In genomic region chr2:71688530-71688929, GRCh38 we compare ENCODE assay signal across 14 cellular contexts.
A peak's percentile ranks its signal among the peaks of the same experiment; 100 is the strongest.
DNase-seq lines count a peak whose midpoint lies in the region; ATAC-seq and TF ChIP-seq lines count a peak whose summit lies in the region.
"Had no signal": no experiment of that assay in that cellular context is flagged by ENCODE, and none has a peak within 500 bp of the region (broad histone marks: within the 10 kb centered on the region; RNA-seq: fewer than 3 reads in every experiment).

No MANE protein-coding gene starts in this region.

- TF ChIP-seq CTCF in natural killer cell (IDR thresholded peaks at IDR 0.05): no peak
- no peak for TF ChIP-seq CTCF in upper lobe of right lung (IDR thresholded peaks at IDR 0.05)

- peak overlapping the region; percentile 18 for H3K18ac ChIP-seq in neuronal stem cell (ENCODE audit: low read length)

- no peaks in the 10 kb centered on the region for H3K36me3 ChIP-seq in neuronal stem cell (replicated peaks in 1 of 2; ENCODE audit: control insufficient read depth in 2 of 2, insufficient read depth in 2 of 2, low read length in 2 of 2)
- H3K36me3 ChIP-seq in upper lobe of right lung: no peaks in the 10 kb centered on the region
- H3K36me3 ChIP-seq: HAP-1 had no signal

- no peaks in the 10 kb centered on the region for H3K36me3 Mint-ChIP-seq in activated CD8-positive, alpha-beta memory T cell treated with anti-CD3 and anti-CD28 coated beads, Interleukin-2, amount 10 ng/mL, durations not matched to agents 7 days and 5 days
- H3K36me3 Mint-ChIP-seq in natural killer cell treated with Interleukin-12 subunit alpha and Interleukin-12 subunit beta and Interleukin-15 and Interleukin-18, amount 100 ng/mL, for 72 hours: no peaks in the 10 kb centered on the region
- no peaks in the 10 kb centered on the region for H3K36me3 Mint-ChIP-seq in natural killer cell
- no peaks in the 10 kb centered on the region for H3K36me3 Mint-ChIP-seq in activated CD4-positive, alpha-beta T cell treated with anti-CD3 and anti-CD28 coated beads, Interleukin-2, amount 10 ng/mL, durations not matched to agents 7 days and 5 days (ENCODE audit: low read depth)

- no peak overlapping the region for H2BK5ac ChIP-seq in neuronal stem cell (ENCODE audit: low read length)

- H3K4me3 ChIP-seq in neuronal stem cell (ENCODE audit: low read length in 2 of 2) (peak overlapping the region in 1 of 2 donors; percentile 18), upper lobe of right lung (no peak overlapping the region)
- H3K4me3 ChIP-seq: HAP-1 had no signal

- no peak overlapping the region for H3K4me3 Mint-ChIP-seq in activated CD8-positive, alpha-beta memory T cell treated with anti-CD3 and anti-CD28 coated beads, Interleukin-2, amount 10 ng/mL, durations not matched to agents 7 days and 5 days
- no peak overlapping the region for H3K4me3 Mint-ChIP-seq in natural killer cell treated with Interleukin-12 subunit alpha and Interleukin-12 subunit beta and Interleukin-15 and Interleukin-18, amount 100 ng/mL, for 72 hours
- no peak overlapping the region for H3K4me3 Mint-ChIP-seq in natural killer cell
- no peak overlapping the region for H3K4me3 Mint-ChIP-seq in activated CD4-positive, alpha-beta T cell treated with anti-CD3 and anti-CD28 coated beads, Interleukin-2, amount 10 ng/mL, durations not matched to agents 7 days and 5 days
- H3K4me3 Mint-ChIP-seq: CD8-positive, alpha-beta T cell had no signal

- ATAC-seq in activated CD8-positive, alpha-beta memory T cell treated with anti-CD3 and anti-CD28 coated beads, Interleukin-2, amount 10 ng/mL, durations not matched to agents 7 days and 5 days: no peak
- no peak for ATAC-seq in natural killer cell treated with Interleukin-12 subunit alpha and Interleukin-12 subunit beta and Interleukin-15 and Interleukin-18, amount 100 ng/mL, for 72 hours
- no peak for ATAC-seq in natural killer cell
- no peak for ATAC-seq in upper lobe of right lung
- ATAC-seq: CD8-positive, alpha-beta T cell had no signal

- H4K8ac ChIP-seq in neuronal stem cell (ENCODE audit: low read depth, low read length): no peak overlapping the region

- no peaks in the 10 kb centered on the region for H3K9me3 Mint-ChIP-seq in activated CD8-positive, alpha-beta memory T cell treated with anti-CD3 and anti-CD28 coated beads, Interleukin-2, amount 10 ng/mL, durations not matched to agents 7 days and 5 days (ENCODE audit: low read depth)
- H3K9me3 Mint-ChIP-seq in natural killer cell treated with Interleukin-12 subunit alpha and Interleukin-12 subunit beta and Interleukin-15 and Interleukin-18, amount 100 ng/mL, for 72 hours: no peaks in the 10 kb centered on the region
- no peaks in the 10 kb centered on the region for H3K9me3 Mint-ChIP-seq in natural killer cell
- H3K9me3 Mint-ChIP-seq in activated CD4-positive, alpha-beta T cell treated with anti-CD3 and anti-CD28 coated beads, Interleukin-2, amount 10 ng/mL, durations not matched to agents 7 days and 5 days: no peaks in the 10 kb centered on the region
- H3K9me3 Mint-ChIP-seq: CD8-positive, alpha-beta T cell had no signal

- peak overlapping the region; percentile 53 for H2BK120ac ChIP-seq in neuronal stem cell (ENCODE audit: low read depth, low read length)

- H3K4me1 ChIP-seq in neuronal stem cell (ENCODE audit: control insufficient read depth in 2 of 2, insufficient read depth in 1 of 2, low read depth in 1 of 2, low read length in 2 of 2) (peaks cover 0 to 14% of the 10 kb centered on the region in 2 donors), upper lobe of right lung (no peaks in the 10 kb centered on the region)
- H3K4me1 ChIP-seq: HAP-1 had no signal

- peak overlapping the region; percentile 69 for H2BK15ac ChIP-seq in neuronal stem cell (ENCODE audit: low read length)

- peaks cover 0 to 3% (median 0%) of the 10 kb centered on the region in 3 experiments for H3K27me3 ChIP-seq in neuronal stem cell (ENCODE audit: control insufficient read depth in 3 of 3, insufficient read depth in 3 of 3, low read depth in 1 of 3, low read length in 3 of 3)
- H3K27me3 ChIP-seq in upper lobe of right lung: no peaks in the 10 kb centered on the region

- H3K27ac ChIP-seq in neuronal stem cell (replicated peaks; ENCODE audit: low read length): no peak overlapping the region
- no peak overlapping the region for H3K27ac ChIP-seq in upper lobe of right lung
- H3K27ac ChIP-seq: 22Rv1 had no signal

- no peak overlapping the region for H2BK12ac ChIP-seq in neuronal stem cell (ENCODE audit: low read length)

- H2AK5ac ChIP-seq in neuronal stem cell (ENCODE audit: low read depth, low read length): peak overlapping the region; percentile 80

- peak overlapping the region; percentile 40 for H3K23ac ChIP-seq in neuronal stem cell (ENCODE audit: low read depth, low read length, poor library complexity)

- no peak overlapping the region for H3K14ac ChIP-seq in neuronal stem cell (ENCODE audit: low read length)

- peaks cover 0 to 3% of the 10 kb centered on the region in 2 donors for H3K9me3 ChIP-seq in neuronal stem cell (replicated peaks in 1 of 2; ENCODE audit: control insufficient read depth in 2 of 2, insufficient read depth in 1 of 2, low read depth in 1 of 2, low read length in 2 of 2)
- no peaks in the 10 kb centered on the region for H3K9me3 ChIP-seq in upper lobe of right lung
- H3K9me3 ChIP-seq: HAP-1 had no signal

- no peaks in the 10 kb centered on the region for H3K79me1 ChIP-seq in neuronal stem cell (ENCODE audit: low read depth, low read length)

- POLR2A ChIA-PET in activated CD4-positive, alpha-beta T cell treated with anti-CD3 and anti-CD28 coated beads, Interleukin-2, amount 10 ng/mL, durations not matched to agents 7 days and 5 days (lab: Charles Lee): no interaction called here

- H3K4me2 ChIP-seq in neuronal stem cell (ENCODE audit: insufficient read depth, low read length, poor library complexity, severe bottlenecking): no peak overlapping the region

- H3K27ac Mint-ChIP-seq in activated CD8-positive, alpha-beta memory T cell treated with anti-CD3 and anti-CD28 coated beads, Interleukin-2, amount 10 ng/mL, durations not matched to agents 7 days and 5 days: no peak overlapping the region
- no peak overlapping the region for H3K27ac Mint-ChIP-seq in natural killer cell treated with Interleukin-12 subunit alpha and Interleukin-12 subunit beta and Interleukin-15 and Interleukin-18, amount 100 ng/mL, for 72 hours
- H3K27ac Mint-ChIP-seq in natural killer cell: no peak overlapping the region
- no peak overlapping the region for H3K27ac Mint-ChIP-seq in activated CD4-positive, alpha-beta T cell treated with anti-CD3 and anti-CD28 coated beads, Interleukin-2, amount 10 ng/mL, durations not matched to agents 7 days and 5 days
- H3K27ac Mint-ChIP-seq: CD8-positive, alpha-beta T cell had no signal

- no peak overlapping the region for H2AFZ ChIP-seq in neuronal stem cell (ENCODE audit: low read length)

- peaks cover 2% of the 10 kb centered on the region for H3K27me3 Mint-ChIP-seq in activated CD8-positive, alpha-beta memory T cell treated with anti-CD3 and anti-CD28 coated beads, Interleukin-2, amount 10 ng/mL, durations not matched to agents 7 days and 5 days
- no peaks in the 10 kb centered on the region for H3K27me3 Mint-ChIP-seq in natural killer cell treated with Interleukin-12 subunit alpha and Interleukin-12 subunit beta and Interleukin-15 and Interleukin-18, amount 100 ng/mL, for 72 hours
- peaks cover 0 to 4% of the 10 kb centered on the region in 2 donors for H3K27me3 Mint-ChIP-seq in natural killer cell (ENCODE audit: low read depth in 2 of 2)
- H3K27me3 Mint-ChIP-seq in activated CD4-positive, alpha-beta T cell treated with anti-CD3 and anti-CD28 coated beads, Interleukin-2, amount 10 ng/mL, durations not matched to agents 7 days and 5 days: peaks cover 2% of the 10 kb centered on the region

- intact Hi-C loops in natural killer cell (cut with micrococcal nuclease): no loop called here
- intact Hi-C loops in upper lobe of right lung (cut with DNase I): loop anchor here (10.0 kb wide), 1 partner anchor 1266 kb away; no protein-coding TSS in a partner anchor

- peak; percentile 2 for DNase-seq in activated CD8-positive, alpha-beta memory T cell treated with anti-CD3 and anti-CD28 coated beads, Interleukin-2, amount 50 U/mL, for 4 hours
- DNase-seq in activated CD8-positive, alpha-beta memory T cell treated with anti-CD3 and anti-CD28 coated beads, Interleukin-2, amount 10 ng/mL, durations not matched to agents 7 days and 5 days: no peak
- peak; percentile 40 for DNase-seq in natural killer cell treated with Interleukin-12 subunit alpha and Interleukin-12 subunit beta and Interleukin-15 and Interleukin-18, amount 100 ng/mL, for 72 hours (ENCODE audit: low spot score)
- DNase-seq in natural killer cell (no peak), neuronal stem cell (ENCODE audit: low spot score) (no peak), upper lobe of right lung (peak; percentile 37), amniotic stem cell (lab: John Stamatoyannopoulos, UW) (no peak)
- no peak for DNase-seq in activated CD4-positive, alpha-beta T cell treated with anti-CD3 and anti-CD28 coated beads, Interleukin-2, amount 10 ng/mL, durations not matched to agents 7 days and 5 days
- DNase-seq: CD8-positive, alpha-beta T cell; COR-L47; DMS53; GF-D8 had no signal

- H3K4me1 Mint-ChIP-seq in activated CD8-positive, alpha-beta memory T cell treated with anti-CD3 and anti-CD28 coated beads, Interleukin-2, amount 10 ng/mL, durations not matched to agents 7 days and 5 days: no peaks in the 10 kb centered on the region
- peaks cover 0 to 4% of the 10 kb centered on the region in 2 donors for H3K4me1 Mint-ChIP-seq in natural killer cell treated with Interleukin-12 subunit alpha and Interleukin-12 subunit beta and Interleukin-15 and Interleukin-18, amount 100 ng/mL, for 72 hours (ENCODE audit: low read depth in 2 of 2)
- no peaks in the 10 kb centered on the region for H3K4me1 Mint-ChIP-seq in natural killer cell
- no peaks in the 10 kb centered on the region for H3K4me1 Mint-ChIP-seq in activated CD4-positive, alpha-beta T cell treated with anti-CD3 and anti-CD28 coated beads, Interleukin-2, amount 10 ng/mL, durations not matched to agents 7 days and 5 days

- H4K91ac ChIP-seq in neuronal stem cell (ENCODE audit: low read depth, low read length, poor library complexity): no peak overlapping the region

- H3K4ac ChIP-seq in neuronal stem cell (ENCODE audit: low read length): no peak overlapping the region

- no CpG with 5 or more reads among the region's 7 CpGs for WGBS in neuronal stem cell (ENCODE audit: extremely low coverage in 2 of 2, insufficient read length in 2 of 2, insufficient replicate concordance in 1 of 2), 2 donors

- CTCF ChIA-PET in activated CD8-positive, alpha-beta memory T cell treated with anti-CD3 and anti-CD28 coated beads, Interleukin-2, amount 10 ng/mL, durations not matched to agents 7 days and 5 days (lab: Charles Lee): no interaction called here
- CTCF ChIA-PET in activated CD4-positive, alpha-beta T cell treated with anti-CD3 and anti-CD28 coated beads, Interleukin-2, amount 10 ng/mL, durations not matched to agents 7 days and 5 days (lab: Charles Lee): no interaction called here

- no peak overlapping the region for H3K9ac ChIP-seq in neuronal stem cell (ENCODE audit: low read depth, low read length, poor library complexity)

Comparison
In these comparisons a context has a peak if more than half of its experiments do, and no peak if none do; other contexts are left out.
1. DNase-seq: peak in activated CD8-positive, alpha-beta memory T cell treated with anti-CD3 and anti-CD28 coated beads, Interleukin-2, amount 50 U/mL, for 4 hours (single experiment), natural killer cell treated with Interleukin-12 subunit alpha and Interleukin-12 subunit beta and Interleukin-15 and Interleukin-18, amount 100 ng/mL, for 72 hours (single experiment) and upper lobe of right lung (single experiment); none in activated CD8-positive, alpha-beta memory T cell treated with anti-CD3 and anti-CD28 coated beads, Interleukin-2, amount 10 ng/mL, durations not matched to agents 7 days and 5 days (single experiment), natural killer cell (single experiment), neuronal stem cell (single experiment), activated CD4-positive, alpha-beta T cell treated with anti-CD3 and anti-CD28 coated beads, Interleukin-2, amount 10 ng/mL, durations not matched to agents 7 days and 5 days (single experiment) and amniotic stem cell (single experiment).